Comparison of ENCODE assay signal across 1 cellular context in genomic region chr11:90242894-90243416, GRCh38.
TF ChIP-seq lines count a peak whose summit lies in the region.

No MANE protein-coding gene starts in this region.

TF ChIP-seq in H1, 55 proteins besides CTCF, POLR2A, EP300 and RAD21:
- TF ChIP-seq BACH1 (IDR thresholded peaks at IDR 0.05; ENCODE audit: low read length) = no peak
- no peak for TF ChIP-seq CREB1 (IDR thresholded peaks at IDR 0.05)
